Comparison of ENCODE assay signal across 11 cellular contexts in genomic region chrX:148381603-148382002, GRCh38.
DNase-seq lines count a peak whose midpoint lies in the region; ATAC-seq and TF ChIP-seq lines count a peak whose summit lies in the region.
"Had no signal": no experiment of that assay in that cellular context is flagged by ENCODE, and none has a peak within 500 bp of the region (broad histone marks: within the 10 kb centered on the region; RNA-seq: fewer than 3 reads in every experiment).

No MANE protein-coding gene starts in this region.

- H3K79me2 ChIP-seq in Loucy (ENCODE audit: insufficient read depth, low read length), result no peaks in the 10 kb centered on the region

- H3K9ac ChIP-seq in Loucy (ENCODE audit: low read depth, low read length, poor library complexity, severe bottlenecking), result peak overlapping the region; percentile 81

- no peak for DNase-seq in naive thymus-derived CD8-positive, alpha-beta T cell
- no peak for DNase-seq in hypothalamus (lab: John Stamatoyannopoulos, UW)
- DNase-seq in stomach, result no peak
- no peak for DNase-seq in H7

- H3K36me3 Mint-ChIP-seq in naive thymus-derived CD8-positive, alpha-beta T cell, result no peaks in the 10 kb centered on the region

- H3K9me3 Mint-ChIP-seq in naive thymus-derived CD8-positive, alpha-beta T cell, result peaks cover 0 to 3% (median 0%) of the 10 kb centered on the region in 9 donors

- ATAC-seq in GM18907 (IDR thresholded peaks at IDR 0.05; ENCODE audit: unreplicated experiment) (peak; percentile 38), HG02623 (IDR thresholded peaks at IDR 0.05; ENCODE audit: unreplicated experiment) (peak; percentile 25)
- peak; percentile 14 to 31 for ATAC-seq in naive thymus-derived CD8-positive, alpha-beta T cell

- H3K27me3 ChIP-seq in Loucy (ENCODE audit: insufficient read depth, low read length, poor library complexity, severe bottlenecking) (no peaks in the 10 kb centered on the region), stomach (no peaks in the 10 kb centered on the region), H7 (ENCODE audit: control insufficient read depth, insufficient read depth, low read length) (no peaks in the 10 kb centered on the region)
- H3K27me3 ChIP-seq: cardiac muscle cell had no signal

- TF ChIP-seq EP300 in stomach (IDR thresholded peaks at IDR 0.05), result no peak

- no peaks in the 10 kb centered on the region for H4K20me1 ChIP-seq in Loucy (ENCODE audit: insufficient read depth, low read length, poor library complexity, severe bottlenecking)

- intact Hi-C loops in stomach (cut with DNase I; ENCODE audit: low total_unique reads), result no loop called here

- TF ChIP-seq POLR2A in stomach (IDR thresholded peaks at IDR 0.05), result no peak

- peak overlapping the region; percentile 85 for H3K4me2 ChIP-seq in Loucy (ENCODE audit: low read depth, low read length, poor library complexity, severe bottlenecking)

- POLR2A ChIA-PET in naive thymus-derived CD8-positive, alpha-beta T cell (lab: Charles Lee), result interaction anchor here (1.0 to 1.6 kb wide), 2 partner anchors 62 to 71 kb away, joined by 3 to 5 read pairs; no protein-coding TSS in a partner anchor

- peak overlapping the region; percentile 73 to 90 (median 84) for H3K4me3 Mint-ChIP-seq in naive thymus-derived CD8-positive, alpha-beta T cell

- H3K9me3 ChIP-seq in Loucy (ENCODE audit: insufficient read depth, low read depth, low read length) (peaks cover 4% of the 10 kb centered on the region; the same call in 1 of the 2 replicates), stomach (peaks cover 0 to 6% (median under 1%) of the 10 kb centered on the region in 4 donors)
- H3K9me3 ChIP-seq: HAP-1 had no signal

- peaks cover 8 to 33% (median 24%) of the 10 kb centered on the region in 4 donors for H3K4me1 Mint-ChIP-seq in naive thymus-derived CD8-positive, alpha-beta T cell

- no peak for TF ChIP-seq CTCF in Loucy (conservative IDR thresholded peaks at IDR 0.05; ENCODE audit: low read length)
- TF ChIP-seq CTCF in stomach (IDR thresholded peaks at IDR 0.05), result no peak

- no peak overlapping the region for H2AFZ ChIP-seq in Loucy (ENCODE audit: low read length)

- H3K4me3 ChIP-seq in Loucy (ENCODE audit: low read length, poor library complexity, severe bottlenecking), result peak overlapping the region; percentile 66
- H3K4me3 ChIP-seq in stomach, result no peak overlapping the region
- H3K4me3 ChIP-seq in H7 (ENCODE audit: insufficient read depth, low read depth, low read length), result no peak overlapping the region
- H3K4me3 ChIP-seq: cardiac muscle cell, HAP-1, lung, SK-N-MC had no signal

- H3K27ac ChIP-seq in stomach, result peak overlapping the region in 1 of 5 donors; percentile 64
- H3K27ac ChIP-seq: cardiac muscle cell, SK-N-MC had no signal

- H3K27me3 Mint-ChIP-seq in naive thymus-derived CD8-positive, alpha-beta T cell, result no peaks in the 10 kb centered on the region

- 50 to 83% (median 65%) methylated on average over 1 to 2 of the region's 2 CpGs for WGBS in stomach, 5 donors

- peaks cover 33% of the 10 kb centered on the region for H3K4me1 ChIP-seq in Loucy (ENCODE audit: insufficient read depth, low read length, poor library complexity, severe bottlenecking)
- no peaks in the 10 kb centered on the region for H3K4me1 ChIP-seq in stomach
- H3K4me1 ChIP-seq: HAP-1 had no signal

- H3K9me2 ChIP-seq in Loucy (replicated peaks; ENCODE audit: low read depth, low read length), result no peaks in the 10 kb centered on the region

- H3K27ac Mint-ChIP-seq in naive thymus-derived CD8-positive, alpha-beta T cell, result peak overlapping the region; percentile 83 to 96 (median 94)

- H3F3A ChIP-seq in Loucy (ENCODE audit: low read depth), result peaks cover 7% of the 10 kb centered on the region

- no peaks in the 10 kb centered on the region for H3K36me3 ChIP-seq in Loucy (ENCODE audit: insufficient read depth, low read length)
- H3K36me3 ChIP-seq in stomach, result no peaks in the 10 kb centered on the region
- no peaks in the 10 kb centered on the region for H3K36me3 ChIP-seq in H7 (replicated peaks; ENCODE audit: control insufficient read depth, insufficient read depth, low read length)
- H3K36me3 ChIP-seq: cardiac muscle cell, HAP-1 had no signal
